In genomic region chr10:101208543-101208942, GRCh38 we compare ENCODE assay signal across 12 cellular contexts. TPM values are rescaled to one million over a fixed set of nuclear protein-coding genes. Genes with fewer than 3 reads are reported as not detected.
"Had no signal": no experiment of that assay in that cellular context is flagged by ENCODE, and none has a peak within 500 bp of the region (broad histone marks: within the 10 kb centered on the region; RNA-seq: fewer than 3 reads in every experiment).

No MANE protein-coding gene starts in this region.

- FAIRE-seq: H1, H54 had no signal

- DNase-seq: GM23248, GOT3, H7, H9, HCEC 1CT, HFFc6 had no signal

- H3K4me1 ChIP-seq: HAP-1 had no signal

- H3K4me2 ChIP-seq: GM23338 had no signal

- H3K36me3 ChIP-seq: HAP-1 had no signal

- H3K9me3 ChIP-seq: HAP-1 had no signal

- H2AFZ ChIP-seq: GM23248, GM23338 had no signal

- ATAC-seq: GM23338, HCT116 had no signal

- H3K9ac ChIP-seq: GM23248 had no signal

- H3K27ac ChIP-seq: GM23248 had no signal

- H3K4me3 ChIP-seq: GM23248, GM23338, HAP-1 had no signal

RNA-seq across cellular contexts. Expression of gene LBX1, which starts 20.7 kb away (rescaled TPM):
- total RNA-seq: GM23248, GM23338, H1, H4, H7, H9, HFFc6 had no signal
- polyA plus RNA-seq: GM23248, GM23338, H1 had no signal
